ENCODE assay signal across 1 cellular context in the genomic region with DNA sequence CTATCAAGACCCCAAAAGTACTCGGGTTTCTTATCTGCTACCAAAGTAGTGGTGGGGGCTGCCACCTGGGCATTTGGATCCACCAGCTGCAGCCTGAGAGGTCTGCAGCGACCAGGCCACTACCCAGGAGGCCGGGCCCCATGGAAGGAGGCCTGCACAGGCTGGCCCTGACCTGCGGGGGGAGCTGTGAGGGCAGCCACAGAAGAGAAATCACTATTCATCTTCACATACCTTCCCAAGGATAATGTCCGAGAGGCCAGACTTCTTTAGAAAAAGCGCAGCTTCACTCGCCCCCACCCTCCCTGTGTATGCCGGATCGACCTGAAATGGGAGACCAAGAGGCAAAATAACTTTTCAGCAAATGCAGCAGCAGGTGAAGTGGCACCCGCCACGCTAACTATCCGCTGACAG.
TF ChIP-seq lines count a peak whose summit lies in the region.

No MANE protein-coding gene starts in this region.

TF ChIP-seq in HCT116, 20 proteins besides CTCF, POLR2A, EP300 and RAD21 (continued from another document):
- TF ChIP-seq, protein P1, sequence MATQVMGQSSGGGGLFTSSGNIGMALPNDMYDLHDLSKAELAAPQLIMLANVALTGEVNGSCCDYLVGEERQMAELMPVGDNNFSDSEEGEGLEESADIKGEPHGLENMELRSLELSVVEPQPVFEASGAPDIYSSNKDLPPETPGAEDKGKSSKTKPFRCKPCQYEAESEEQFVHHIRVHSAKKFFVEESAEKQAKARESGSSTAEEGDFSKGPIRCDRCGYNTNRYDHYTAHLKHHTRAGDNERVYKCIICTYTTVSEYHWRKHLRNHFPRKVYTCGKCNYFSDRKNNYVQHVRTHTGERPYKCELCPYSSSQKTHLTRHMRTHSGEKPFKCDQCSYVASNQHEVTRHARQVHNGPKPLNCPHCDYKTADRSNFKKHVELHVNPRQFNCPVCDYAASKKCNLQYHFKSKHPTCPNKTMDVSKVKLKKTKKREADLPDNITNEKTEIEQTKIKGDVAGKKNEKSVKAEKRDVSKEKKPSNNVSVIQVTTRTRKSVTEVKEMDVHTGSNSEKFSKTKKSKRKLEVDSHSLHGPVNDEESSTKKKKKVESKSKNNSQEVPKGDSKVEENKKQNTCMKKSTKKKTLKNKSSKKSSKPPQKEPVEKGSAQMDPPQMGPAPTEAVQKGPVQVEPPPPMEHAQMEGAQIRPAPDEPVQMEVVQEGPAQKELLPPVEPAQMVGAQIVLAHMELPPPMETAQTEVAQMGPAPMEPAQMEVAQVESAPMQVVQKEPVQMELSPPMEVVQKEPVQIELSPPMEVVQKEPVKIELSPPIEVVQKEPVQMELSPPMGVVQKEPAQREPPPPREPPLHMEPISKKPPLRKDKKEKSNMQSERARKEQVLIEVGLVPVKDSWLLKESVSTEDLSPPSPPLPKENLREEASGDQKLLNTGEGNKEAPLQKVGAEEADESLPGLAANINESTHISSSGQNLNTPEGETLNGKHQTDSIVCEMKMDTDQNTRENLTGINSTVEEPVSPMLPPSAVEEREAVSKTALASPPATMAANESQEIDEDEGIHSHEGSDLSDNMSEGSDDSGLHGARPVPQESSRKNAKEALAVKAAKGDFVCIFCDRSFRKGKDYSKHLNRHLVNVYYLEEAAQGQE (IDR thresholded peaks at IDR 0.05; ENCODE audit: low read depth), result no peak
- no peak for TF ChIP-seq SRF (IDR thresholded peaks at IDR 0.05; ENCODE audit: low read depth)
